18 cellular contexts compared by ENCODE assay signal in the genomic region with DNA sequence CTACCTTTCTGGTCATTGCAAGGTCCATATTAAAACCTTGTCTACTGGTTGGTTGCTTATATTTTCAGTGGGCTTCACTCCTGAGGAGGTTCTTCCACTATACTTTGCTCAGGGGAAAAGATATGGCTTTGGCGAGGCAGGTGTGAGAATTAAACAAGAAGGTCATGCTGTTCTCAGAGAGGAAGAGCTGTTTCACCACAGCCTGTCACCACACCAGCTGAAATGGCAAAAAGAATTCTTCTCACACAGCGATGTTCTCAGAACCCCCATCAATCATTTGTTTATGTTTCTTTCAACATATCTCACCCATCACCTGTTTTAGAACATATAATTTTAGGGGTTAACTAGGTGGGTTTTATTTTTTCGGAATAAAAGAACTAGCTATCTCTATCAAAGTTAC. TPM values are rescaled to one million over a fixed set of nuclear protein-coding genes. Genes with fewer than 3 reads are reported as not detected.
DNase-seq lines count a peak whose midpoint lies in the region; ATAC-seq and TF ChIP-seq lines count a peak whose summit lies in the region.
"Had no signal": no experiment of that assay in that cellular context is flagged by ENCODE, and none has a peak within 500 bp of the region (broad histone marks: within the 10 kb centered on the region; RNA-seq: fewer than 3 reads in every experiment).

No MANE protein-coding gene starts in this region.

- peaks cover 12% of the 10 kb centered on the region for H3K36me3 Mint-ChIP-seq in activated CD4-positive, alpha-beta T cell treated with anti-CD3 and anti-CD28 coated beads, Interleukin-2, amount 10 ng/mL, durations not matched to agents 7 days and 5 days (ENCODE audit: low read depth)

- no peaks in the 10 kb centered on the region for H3K27me3 Mint-ChIP-seq in activated CD4-positive, alpha-beta T cell treated with anti-CD3 and anti-CD28 coated beads, Interleukin-2, amount 10 ng/mL, durations not matched to agents 7 days and 5 days
- H3K27me3 Mint-ChIP-seq: progenitor cell of endocrine pancreas had no signal

- 48 to 59% (median 50%) methylated on average over 3 of the region's 3 CpGs for WGBS in adrenal gland, 4 donors

- H3K4me3 Mint-ChIP-seq in activated CD4-positive, alpha-beta T cell treated with anti-CD3 and anti-CD28 coated beads, Interleukin-2, amount 10 ng/mL, durations not matched to agents 7 days and 5 days = no peak overlapping the region
- H3K4me3 Mint-ChIP-seq: H9 had no signal

- H3K4me1 ChIP-seq in adrenal gland (replicated peaks in 1 of 2) = no peaks in the 10 kb centered on the region

- no peak for TF ChIP-seq EP300 in neural cell (conservative IDR thresholded peaks at IDR 0.05; ENCODE audit: poor library complexity, severe bottlenecking)

- no peaks in the 10 kb centered on the region for H3K27me3 ChIP-seq in neural cell (ENCODE audit: insufficient read depth, low read depth, low read length)
- H3K27me3 ChIP-seq in adrenal gland = no peaks in the 10 kb centered on the region

- H3K4me3 ChIP-seq in neural cell (ENCODE audit: low read length) = no peak overlapping the region
- H3K4me3 ChIP-seq in adrenal gland = no peak overlapping the region

- no peaks in the 10 kb centered on the region for H3F3A ChIP-seq in neural cell (ENCODE audit: insufficient read depth, low read length, poor library complexity, severe bottlenecking)

- no peak overlapping the region for H3K4me2 ChIP-seq in neural cell (ENCODE audit: low read length)

- no peaks in the 10 kb centered on the region for H3K36me3 ChIP-seq in neural cell (ENCODE audit: insufficient read depth, low read length)
- H3K36me3 ChIP-seq in adrenal gland (replicated peaks in 1 of 2) = no peaks in the 10 kb centered on the region

- H3K4me1 Mint-ChIP-seq in activated CD4-positive, alpha-beta T cell treated with anti-CD3 and anti-CD28 coated beads, Interleukin-2, amount 10 ng/mL, durations not matched to agents 7 days and 5 days = peaks cover 62% of the 10 kb centered on the region

- H3K27ac Mint-ChIP-seq in activated CD4-positive, alpha-beta T cell treated with anti-CD3 and anti-CD28 coated beads, Interleukin-2, amount 10 ng/mL, durations not matched to agents 7 days and 5 days = peak overlapping the region; percentile 15
- H3K27ac Mint-ChIP-seq: H9, progenitor cell of endocrine pancreas had no signal

- TF ChIP-seq RAD21 in neural cell (conservative IDR thresholded peaks at IDR 0.05) = no peak

- ATAC-seq in GM19351 (IDR thresholded peaks at IDR 0.05; ENCODE audit: unreplicated experiment) = peak; percentile 33
- ATAC-seq in GM21367 (IDR thresholded peaks at IDR 0.05; ENCODE audit: unreplicated experiment) = no peak
- no peak for ATAC-seq in GM18858 (IDR thresholded peaks at IDR 0.05; ENCODE audit: unreplicated experiment)

- TF ChIP-seq POLR2A in adrenal gland (IDR thresholded peaks at IDR 0.05) = no peak

- H2AFZ ChIP-seq in neural cell (ENCODE audit: low read depth, low read length) = no peak overlapping the region

- intact Hi-C loops in adrenal gland (cut with DNase I) = no loop called here

- no peak overlapping the region for H3K9ac ChIP-seq in neural cell (ENCODE audit: low read length)

- peak; percentile 43 for DNase-seq in activated CD4-positive, alpha-beta T cell treated with anti-CD3 and anti-CD28 coated beads, Interleukin-2, amount 10 ng/mL, durations not matched to agents 7 days and 5 days
- no peak for DNase-seq in activated CD4-positive, alpha-beta T cell treated with anti-CD3 and anti-CD28 coated beads for 4 hours
- peak; percentile 21 for DNase-seq in NCI-H69 (lab: John Stamatoyannopoulos, UW)
- DNase-seq in adrenal gland = no peak
- DNase-seq: activated CD4-positive, alpha-beta T cell treated with anti-CD3 and anti-CD28 coated beads, Interleukin-2, amount 50 U/mL, for 4 hours; Calu3; H9; stimulated activated CD4-positive, alpha-beta T cell treated with anti-CD3 and anti-CD28 coated beads, Interleukin-15, amount 100 ng/mL, for 24 hours; trophoblast cell had no signal

- TF ChIP-seq CTCF in neural cell (IDR thresholded peaks at IDR 0.05; ENCODE audit: poor library complexity, severe bottlenecking) (no peak), adrenal gland (IDR thresholded peaks at IDR 0.05) (no peak)

- POLR2A ChIA-PET in activated CD4-positive, alpha-beta T cell treated with anti-CD3 and anti-CD28 coated beads, Interleukin-2, amount 10 ng/mL, durations not matched to agents 7 days and 5 days (lab: Charles Lee) = no interaction called here

- H3K9me2 ChIP-seq in neural cell (ENCODE audit: insufficient read depth, low read length) = no peaks in the 10 kb centered on the region

- CTCF ChIA-PET in activated CD4-positive, alpha-beta T cell treated with anti-CD3 and anti-CD28 coated beads, Interleukin-2, amount 10 ng/mL, durations not matched to agents 7 days and 5 days (lab: Charles Lee) = interaction anchor here (0.9 to 2.3 kb wide), 4 partner anchors 9 to 42 kb away, joined by 3 to 6 read pairs (median 4); no protein-coding TSS in a partner anchor

- no peaks in the 10 kb centered on the region for H4K20me1 ChIP-seq in neural cell (ENCODE audit: insufficient read depth)

- H3K9me3 ChIP-seq in neural cell (ENCODE audit: low read length) = no peaks in the 10 kb centered on the region
- H3K9me3 ChIP-seq in adrenal gland (replicated peaks in 1 of 3) = no peaks in the 10 kb centered on the region

- H3K27ac ChIP-seq in neural cell (ENCODE audit: low read length) (peak overlapping the region; percentile 25), adrenal gland (no peak overlapping the region)

- H3K79me2 ChIP-seq in neural cell (replicated peaks; ENCODE audit: insufficient read depth, low read length) = no peaks in the 10 kb centered on the region

- peaks cover 10% of the 10 kb centered on the region for H3K9me3 Mint-ChIP-seq in activated CD4-positive, alpha-beta T cell treated with anti-CD3 and anti-CD28 coated beads, Interleukin-2, amount 10 ng/mL, durations not matched to agents 7 days and 5 days

TF ChIP-seq in neural cell, 6 proteins besides CTCF, POLR2A, EP300 and RAD21:
- TF ChIP-seq, protein P1, sequence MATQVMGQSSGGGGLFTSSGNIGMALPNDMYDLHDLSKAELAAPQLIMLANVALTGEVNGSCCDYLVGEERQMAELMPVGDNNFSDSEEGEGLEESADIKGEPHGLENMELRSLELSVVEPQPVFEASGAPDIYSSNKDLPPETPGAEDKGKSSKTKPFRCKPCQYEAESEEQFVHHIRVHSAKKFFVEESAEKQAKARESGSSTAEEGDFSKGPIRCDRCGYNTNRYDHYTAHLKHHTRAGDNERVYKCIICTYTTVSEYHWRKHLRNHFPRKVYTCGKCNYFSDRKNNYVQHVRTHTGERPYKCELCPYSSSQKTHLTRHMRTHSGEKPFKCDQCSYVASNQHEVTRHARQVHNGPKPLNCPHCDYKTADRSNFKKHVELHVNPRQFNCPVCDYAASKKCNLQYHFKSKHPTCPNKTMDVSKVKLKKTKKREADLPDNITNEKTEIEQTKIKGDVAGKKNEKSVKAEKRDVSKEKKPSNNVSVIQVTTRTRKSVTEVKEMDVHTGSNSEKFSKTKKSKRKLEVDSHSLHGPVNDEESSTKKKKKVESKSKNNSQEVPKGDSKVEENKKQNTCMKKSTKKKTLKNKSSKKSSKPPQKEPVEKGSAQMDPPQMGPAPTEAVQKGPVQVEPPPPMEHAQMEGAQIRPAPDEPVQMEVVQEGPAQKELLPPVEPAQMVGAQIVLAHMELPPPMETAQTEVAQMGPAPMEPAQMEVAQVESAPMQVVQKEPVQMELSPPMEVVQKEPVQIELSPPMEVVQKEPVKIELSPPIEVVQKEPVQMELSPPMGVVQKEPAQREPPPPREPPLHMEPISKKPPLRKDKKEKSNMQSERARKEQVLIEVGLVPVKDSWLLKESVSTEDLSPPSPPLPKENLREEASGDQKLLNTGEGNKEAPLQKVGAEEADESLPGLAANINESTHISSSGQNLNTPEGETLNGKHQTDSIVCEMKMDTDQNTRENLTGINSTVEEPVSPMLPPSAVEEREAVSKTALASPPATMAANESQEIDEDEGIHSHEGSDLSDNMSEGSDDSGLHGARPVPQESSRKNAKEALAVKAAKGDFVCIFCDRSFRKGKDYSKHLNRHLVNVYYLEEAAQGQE (IDR thresholded peaks at IDR 0.05; ENCODE audit: borderline replicate concordance) = no peak
- TF ChIP-seq MXI1 (conservative IDR thresholded peaks at IDR 0.05; ENCODE audit: poor library complexity, severe bottlenecking) = no peak
- no peak for TF ChIP-seq TAF1 (IDR thresholded peaks at IDR 0.05; ENCODE audit: low read depth)
- no peak for TF ChIP-seq EZH2 (IDR thresholded peaks at IDR 0.05; ENCODE audit: borderline replicate concordance, insufficient read depth, low read length, poor library complexity, severe bottlenecking)
- TF ChIP-seq SMC3 (conservative IDR thresholded peaks at IDR 0.05; ENCODE audit: poor library complexity) = no peak
- TF ChIP-seq POLR2AphosphoS5 (IDR thresholded peaks at IDR 0.05) = no peak

RNA-seq across cellular contexts. Expression of gene CAPSL, which starts 38.6 kb away (rescaled TPM):
- not detected for total RNA-seq in activated CD4-positive, alpha-beta T cell treated with anti-CD3 and anti-CD28 coated beads, Interleukin-2, amount 10 ng/mL, durations not matched to agents 7 days and 5 days
- 2.3 TPM in 1 of 2 replicates, not detected in the other for polyA plus RNA-seq in neural cell
- polyA minus RNA-seq in neural cell = not detected in 2 replicates
- not detected for total RNA-seq in adrenal gland
- polyA plus RNA-seq in adrenal gland = under 1 TPM in 1 of 3 donors, not detected in 2; 0.27 TPM
- total RNA-seq: A673, Calu3, chondrocyte, H9, HT-29, kidney epithelial cell had no signal

RNA-seq across cellular contexts. Expression of gene IL7R, which starts 43.1 kb away (rescaled TPM):
- 100 to 1,000 TPM; 451 to 533 TPM for total RNA-seq in activated CD4-positive, alpha-beta T cell treated with anti-CD3 and anti-CD28 coated beads, Interleukin-2, amount 10 ng/mL, durations not matched to agents 7 days and 5 days
- polyA plus RNA-seq in neural cell (0.10 TPM in 1 of 2 replicates, not detected in the other), adrenal gland (10 to 100 TPM in 1 of 3 donors, 1 to 10 TPM in 2; 1.2 to 14.2 (median 1.8) TPM)
- polyA minus RNA-seq in neural cell = not detected in 2 replicates
- total RNA-seq in adrenal gland = 10 to 100 TPM in 4 of 8 donors, 1 to 10 TPM in 4; 4.7 to 14.7 (median 9.2) TPM
- total RNA-seq: H9, HT-29, progenitor cell of endocrine pancreas had no signal

Comparison
In these comparisons a context has a peak if more than half of its experiments do, and no peak if none do; other contexts are left out.
1. DNase-seq: peak in activated CD4-positive, alpha-beta T cell treated with anti-CD3 and anti-CD28 coated beads, Interleukin-2, amount 10 ng/mL, durations not matched to agents 7 days and 5 days (single experiment) and NCI-H69 (single experiment); none in activated CD4-positive, alpha-beta T cell treated with anti-CD3 and anti-CD28 coated beads for 4 hours (0 of 2) and adrenal gland (0 of 7).
2. RNA of gene IL7R, which starts 43.1 kb away (total RNA-seq): 451 to 533 TPM in activated CD4-positive, alpha-beta T cell treated with anti-CD3 and anti-CD28 coated beads, Interleukin-2, amount 10 ng/mL, durations not matched to agents 7 days and 5 days; 4.7 to 14.7 TPM in adrenal gland; every median in the first group is over 10 times any median in the second.